Comparison of ENCODE assay signal across 8 cellular contexts in genomic region chr1:247127519-247128282, GRCh38. TPM values are rescaled to one million over a fixed set of nuclear protein-coding genes. Genes with fewer than 3 reads are reported as not detected.
DNase-seq lines count a peak whose midpoint lies in the region; ATAC-seq and TF ChIP-seq lines count a peak whose summit lies in the region.
"Not testable (repeated sequence)": the region's sequence is repeated elsewhere in the genome, so short reads cannot be mapped to it uniquely, and the experiment has no call there.

No MANE protein-coding gene starts in this region.

- BruUV-seq in mammary epithelial cell (replicated peaks; lab: Mats Ljungman, UMichigan): not testable (repeated sequence)

- not testable (repeated sequence) for H3K4me1 ChIP-seq in HAP-1; mammary epithelial cell (ENCODE audit: insufficient read depth, low read length); left ventricle myocardium inferior

- 98% methylated on average over 2 of the region's 18 CpGs for WGBS in mammary epithelial cell (ENCODE audit: low coverage, missing lambda C conversion rate)

- H3K9ac ChIP-seq in mammary epithelial cell (ENCODE audit: insufficient read depth, low read length): not testable (repeated sequence)

- peaks cover 32% of the 10 kb centered on the region for H3K36me3 Mint-ChIP-seq in activated CD4-positive, alpha-beta memory T cell treated with anti-CD3 and anti-CD28 coated beads, Interleukin-2, amount 10 ng/mL, durations not matched to agents 7 days and 5 days (ENCODE audit: low read depth)
- H3K36me3 Mint-ChIP-seq in natural killer cell treated with Interleukin-12 subunit alpha and Interleukin-12 subunit beta and Interleukin-15 and Interleukin-18, amount 100 ng/mL, for 72 hours: peaks cover 15% of the 10 kb centered on the region

- H3K27ac ChIP-seq in mammary epithelial cell (ENCODE audit: insufficient read depth, low read depth, low read length); left ventricle myocardium inferior (replicated peaks): not testable (repeated sequence)

- H3K79me2 ChIP-seq in mammary epithelial cell (ENCODE audit: insufficient read depth, low read length): not testable (repeated sequence)

- H3K27me3 Mint-ChIP-seq in activated CD4-positive, alpha-beta memory T cell treated with anti-CD3 and anti-CD28 coated beads, Interleukin-2, amount 10 ng/mL, durations not matched to agents 7 days and 5 days; natural killer cell treated with Interleukin-12 subunit alpha and Interleukin-12 subunit beta and Interleukin-15 and Interleukin-18, amount 100 ng/mL, for 72 hours; stimulated activated naive CD8-positive, alpha-beta T cell treated with anti-CD3 and anti-CD28 coated beads, Interleukin-15, amount 100 ng/mL, for 72 hours: not testable (repeated sequence)

- not testable (repeated sequence) for H3K36me3 ChIP-seq in HAP-1 (replicated peaks); mammary epithelial cell (ENCODE audit: insufficient read depth, low read length)
- H3K36me3 ChIP-seq in left ventricle myocardium inferior: peaks cover 19% of the 10 kb centered on the region

- H3K9me3 Mint-ChIP-seq in activated CD4-positive, alpha-beta memory T cell treated with anti-CD3 and anti-CD28 coated beads, Interleukin-2, amount 10 ng/mL, durations not matched to agents 7 days and 5 days: peaks cover 16% of the 10 kb centered on the region
- not testable (repeated sequence) for H3K9me3 Mint-ChIP-seq in natural killer cell treated with Interleukin-12 subunit alpha and Interleukin-12 subunit beta and Interleukin-15 and Interleukin-18, amount 100 ng/mL, for 72 hours
- H3K9me3 Mint-ChIP-seq in stimulated activated naive CD8-positive, alpha-beta T cell treated with anti-CD3 and anti-CD28 coated beads, Interleukin-15, amount 100 ng/mL, for 72 hours: peaks cover 1 to 18% of the 10 kb centered on the region in 2 donors

- not testable (repeated sequence) for H2AFZ ChIP-seq in mammary epithelial cell (ENCODE audit: low read depth, low read length)

- ATAC-seq in natural killer cell treated with Interleukin-12 subunit alpha and Interleukin-12 subunit beta and Interleukin-15 and Interleukin-18, amount 100 ng/mL, for 72 hours; stimulated activated naive CD8-positive, alpha-beta T cell treated with anti-CD3 and anti-CD28 coated beads, Interleukin-15, amount 100 ng/mL, for 72 hours: not testable (repeated sequence)

- POLR2A ChIA-PET in activated CD4-positive, alpha-beta memory T cell treated with anti-CD3 and anti-CD28 coated beads, Interleukin-2, amount 10 ng/mL, durations not matched to agents 7 days and 5 days (lab: Charles Lee): interaction anchor here (1.4 kb wide), 1 partner anchor 41 kb away, joined by 6 read pairs; no protein-coding TSS in a partner anchor

- in situ Hi-C loops in HAP-1 (cut with MboI; ENCODE audit: low sequenced_read_pairs); mammary epithelial cell (cut with MboI; ENCODE audit: low sequenced_read_pairs in 2 of 2): not testable (repeated sequence)

- H3K4me3 ChIP-seq in HAP-1 (peak overlapping the region; percentile 37), left ventricle myocardium inferior (peak overlapping the region; percentile 25)
- not testable (repeated sequence) for H3K4me3 ChIP-seq in mammary epithelial cell (replicated peaks in 1 of 3; ENCODE audit: insufficient read depth in 1 of 3, low read depth in 2 of 3, low read length in 3 of 3)

- not testable (repeated sequence) for H4K20me1 ChIP-seq in mammary epithelial cell (ENCODE audit: insufficient read depth, low read length)

- intact Hi-C loops in mammary epithelial cell (cut with micrococcal nuclease): loop anchor here (2.0 kb wide), 1 partner anchor 41 kb away; no protein-coding TSS in a partner anchor
- intact Hi-C loops in left ventricle myocardium inferior (cut with micrococcal nuclease): not testable (repeated sequence)

- H3K27me3 ChIP-seq in HAP-1 (ENCODE audit: low read depth); mammary epithelial cell (ENCODE audit: insufficient read depth, low read length); left ventricle myocardium inferior (ENCODE audit: low read depth): not testable (repeated sequence)

- TF ChIP-seq CTCF in mammary epithelial cell (conservative IDR thresholded peaks at IDR 0.05 in 1 of 2, IDR thresholded peaks at IDR 0.05 in 1 of 2; ENCODE audit: extremely low read depth in 1 of 2, insufficient read depth in 1 of 2, low read depth in 1 of 2, low read length in 2 of 2); left ventricle myocardium inferior (IDR thresholded peaks at IDR 0.05; ENCODE audit: borderline replicate concordance): not testable (repeated sequence)

- not testable (repeated sequence) for H3K4me1 Mint-ChIP-seq in activated CD4-positive, alpha-beta memory T cell treated with anti-CD3 and anti-CD28 coated beads, Interleukin-2, amount 10 ng/mL, durations not matched to agents 7 days and 5 days; natural killer cell treated with Interleukin-12 subunit alpha and Interleukin-12 subunit beta and Interleukin-15 and Interleukin-18, amount 100 ng/mL, for 72 hours (ENCODE audit: low read depth in 2 of 2); stimulated activated naive CD8-positive, alpha-beta T cell treated with anti-CD3 and anti-CD28 coated beads, Interleukin-15, amount 100 ng/mL, for 72 hours

- peak overlapping the region; percentile 73 for H3K4me3 Mint-ChIP-seq in activated CD4-positive, alpha-beta memory T cell treated with anti-CD3 and anti-CD28 coated beads, Interleukin-2, amount 10 ng/mL, durations not matched to agents 7 days and 5 days
- peak overlapping the region; percentile 85 for H3K4me3 Mint-ChIP-seq in natural killer cell treated with Interleukin-12 subunit alpha and Interleukin-12 subunit beta and Interleukin-15 and Interleukin-18, amount 100 ng/mL, for 72 hours
- peak overlapping the region; percentile 88 to 93 for H3K4me3 Mint-ChIP-seq in stimulated activated naive CD8-positive, alpha-beta T cell treated with anti-CD3 and anti-CD28 coated beads, Interleukin-15, amount 100 ng/mL, for 72 hours

- not testable (repeated sequence) for H3K9me3 ChIP-seq in HAP-1
- H3K9me3 ChIP-seq in mammary epithelial cell (replicated peaks; ENCODE audit: insufficient read depth, low read length) (peaks cover 10% of the 10 kb centered on the region), left ventricle myocardium inferior (replicated peaks) (peaks cover 30% of the 10 kb centered on the region)

- dilution Hi-C loops in mammary epithelial cell (cut with HindIII; ENCODE audit: low sequenced_read_pairs): not testable (repeated sequence)

- H3K4me2 ChIP-seq in mammary epithelial cell (ENCODE audit: insufficient read depth, low read depth, low read length): peak overlapping the region; percentile 9

- CTCF ChIA-PET in activated CD4-positive, alpha-beta memory T cell treated with anti-CD3 and anti-CD28 coated beads, Interleukin-2, amount 10 ng/mL, durations not matched to agents 7 days and 5 days (lab: Charles Lee): interaction anchor here (0.9 kb wide), 1 partner anchor 41 kb away, joined by 3 read pairs; no protein-coding TSS in a partner anchor
- CTCF ChIA-PET in mammary epithelial cell (lab: Charles Lee; ENCODE audit: low non-redundant PET): not testable (repeated sequence)

- DNase-seq in CD1c-positive myeloid dendritic cell (ENCODE audit: extremely low spot score) (peak; percentile 31), OCI-M1 (lab: John Stamatoyannopoulos, UW) (peak; percentile 53)
- DNase-seq in HAP-1 (ENCODE audit: low spot score in 2 of 2); activated CD4-positive, alpha-beta memory T cell treated with anti-CD3 and anti-CD28 coated beads, Interleukin-2, amount 10 ng/mL, durations not matched to agents 7 days and 5 days; mammary epithelial cell; left ventricle myocardium inferior; natural killer cell treated with Interleukin-12 subunit alpha and Interleukin-12 subunit beta and Interleukin-15 and Interleukin-18, amount 100 ng/mL, for 72 hours (ENCODE audit: low spot score); stimulated activated naive CD8-positive, alpha-beta T cell treated with anti-CD3 and anti-CD28 coated beads, Interleukin-15, amount 100 ng/mL, for 72 hours: not testable (repeated sequence)

- H3K27ac Mint-ChIP-seq in activated CD4-positive, alpha-beta memory T cell treated with anti-CD3 and anti-CD28 coated beads, Interleukin-2, amount 10 ng/mL, durations not matched to agents 7 days and 5 days: peak overlapping the region; percentile 31
- peak overlapping the region; percentile 31 to 51 for H3K27ac Mint-ChIP-seq in natural killer cell treated with Interleukin-12 subunit alpha and Interleukin-12 subunit beta and Interleukin-15 and Interleukin-18, amount 100 ng/mL, for 72 hours
- H3K27ac Mint-ChIP-seq in stimulated activated naive CD8-positive, alpha-beta T cell treated with anti-CD3 and anti-CD28 coated beads, Interleukin-15, amount 100 ng/mL, for 72 hours: peak overlapping the region; percentile 79 to 97

RNA-seq across cellular contexts. Expression of gene ZNF669, which starts 23.5 kb away (rescaled TPM):
- 10 to 100 TPM; 10.3 to 11.6 TPM for total RNA-seq in activated CD4-positive, alpha-beta memory T cell treated with anti-CD3 and anti-CD28 coated beads, Interleukin-2, amount 10 ng/mL, durations not matched to agents 7 days and 5 days
- total RNA-seq in mammary epithelial cell (1 to 10 TPM; 7.4 to 9.0 TPM), left ventricle myocardium inferior (3.2 TPM)
- 3.1 TPM for polyA plus RNA-seq in mammary epithelial cell
- 11.7 TPM for polyA minus RNA-seq in mammary epithelial cell
- total RNA-seq in natural killer cell treated with Interleukin-12 subunit alpha and Interleukin-12 subunit beta and Interleukin-15 and Interleukin-18, amount 100 ng/mL, for 72 hours: 10 to 100 TPM; 10.5 to 11.0 TPM

RNA-seq across cellular contexts. Expression of gene ZNF124, which starts 44.1 kb away (rescaled TPM):
- 10 to 100 TPM; 12.3 to 14.6 TPM for total RNA-seq in activated CD4-positive, alpha-beta memory T cell treated with anti-CD3 and anti-CD28 coated beads, Interleukin-2, amount 10 ng/mL, durations not matched to agents 7 days and 5 days
- total RNA-seq in mammary epithelial cell (10 to 100 TPM in 1 of 2 donors, 1 to 10 TPM in 1; 8.2 to 39.5 TPM), left ventricle myocardium inferior (7.6 TPM)
- 3.2 TPM for polyA plus RNA-seq in mammary epithelial cell
- not detected for polyA minus RNA-seq in mammary epithelial cell
- total RNA-seq in natural killer cell treated with Interleukin-12 subunit alpha and Interleukin-12 subunit beta and Interleukin-15 and Interleukin-18, amount 100 ng/mL, for 72 hours: 10 to 100 TPM; 16.2 to 25.9 TPM

RNA-seq across cellular contexts. Expression of gene ZNF670, which starts 49.1 kb away (rescaled TPM):
- 1 to 10 TPM; 1.4 TPM for total RNA-seq in activated CD4-positive, alpha-beta memory T cell treated with anti-CD3 and anti-CD28 coated beads, Interleukin-2, amount 10 ng/mL, durations not matched to agents 7 days and 5 days
- total RNA-seq in mammary epithelial cell (1 to 10 TPM; 3.3 to 4.1 TPM), left ventricle myocardium inferior (1.5 TPM)
- polyA plus RNA-seq in mammary epithelial cell: 2.0 TPM
- polyA minus RNA-seq in mammary epithelial cell: 0.93 TPM
- total RNA-seq in natural killer cell treated with Interleukin-12 subunit alpha and Interleukin-12 subunit beta and Interleukin-15 and Interleukin-18, amount 100 ng/mL, for 72 hours: 1 to 10 TPM; 3.0 to 3.2 TPM

Comparison
In these comparisons a context has a peak if more than half of its experiments do, and no peak if none do; other contexts are left out.
1. H3K27ac Mint-ChIP-seq: peak in every context shown above with its lines; median percentile 88 in stimulated activated naive CD8-positive, alpha-beta T cell treated with anti-CD3 and anti-CD28 coated beads, Interleukin-15, amount 100 ng/mL, for 72 hours; 41 in natural killer cell treated with Interleukin-12 subunit alpha and Interleukin-12 subunit beta and Interleukin-15 and Interleukin-18, amount 100 ng/mL, for 72 hours; 31 in activated CD4-positive, alpha-beta memory T cell treated with anti-CD3 and anti-CD28 coated beads, Interleukin-2, amount 10 ng/mL, durations not matched to agents 7 days and 5 days.